In the genomic region with DNA sequence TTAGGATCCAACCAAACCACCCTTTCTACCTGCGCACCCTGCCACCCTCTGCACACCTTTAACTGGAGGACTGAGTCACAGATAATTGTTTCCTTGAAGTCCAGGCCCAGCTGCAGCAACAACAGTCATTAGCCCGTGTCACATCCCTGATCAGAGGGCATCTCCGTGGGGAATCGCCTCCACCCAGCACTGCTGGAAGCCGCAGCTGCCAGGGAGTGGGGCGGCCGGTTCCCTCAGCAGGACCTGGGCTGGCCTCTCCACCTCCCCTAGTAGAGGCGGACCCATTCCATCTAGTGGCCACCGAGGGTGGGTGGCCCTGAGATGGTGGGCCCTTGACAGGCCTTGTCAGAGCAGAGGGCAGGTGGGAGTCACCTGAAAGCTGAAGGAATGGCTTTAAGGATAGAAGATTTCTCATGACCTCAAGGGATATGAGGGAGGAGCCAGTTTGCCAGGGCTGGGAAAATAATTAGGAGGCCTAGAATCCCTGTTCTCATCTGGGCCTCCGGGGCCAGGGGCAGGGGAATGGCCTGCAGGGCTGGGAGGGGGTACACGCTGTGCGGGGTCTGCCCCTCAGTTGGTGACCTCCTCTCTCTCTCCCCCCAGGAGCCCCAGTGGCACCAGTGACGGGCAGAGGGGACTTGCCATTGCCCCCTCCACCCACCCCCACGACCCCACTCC, we compare ENCODE assay signal across 16 cellular contexts. TPM values are rescaled to one million over a fixed set of nuclear protein-coding genes. Genes with fewer than 3 reads are reported as not detected.
A peak's percentile ranks its signal among the peaks of the same experiment; 100 is the strongest.
DNase-seq lines count a peak whose midpoint lies in the region; ATAC-seq and TF ChIP-seq lines count a peak whose summit lies in the region.
"Had no signal": no experiment of that assay in that cellular context is flagged by ENCODE, and none has a peak within 500 bp of the region (broad histone marks: within the 10 kb centered on the region; RNA-seq: fewer than 3 reads in every experiment).

No MANE protein-coding gene starts in this region.

- no peaks in the 10 kb centered on the region for H3K9me3 ChIP-seq in upper lobe of left lung
- H3K9me3 ChIP-seq: thoracic aorta had no signal

- H3K27ac Mint-ChIP-seq in CD14-positive monocyte (peak overlapping the region in 4 of 7 donors; percentile 6 to 89 (median 29)), mesothelial cell of epicardium (peak overlapping the region; percentile 29)
- peak overlapping the region; percentile 63 for H3K27ac Mint-ChIP-seq in activated naive CD8-positive, alpha-beta T cell treated with anti-CD3 and anti-CD28 coated beads, Interleukin-2, amount 10 ng/mL, durations not matched to agents 7 days and 5 days

- H3K4me3 ChIP-seq in H7 (ENCODE audit: insufficient read depth, low read depth, low read length) (no peak overlapping the region), upper lobe of left lung (no peak overlapping the region)
- H3K4me3 ChIP-seq: lung, thoracic aorta had no signal

- H3K36me3 ChIP-seq in H7 (replicated peaks; ENCODE audit: control insufficient read depth, insufficient read depth, low read length) (peaks cover 26% of the 10 kb centered on the region), upper lobe of left lung (peaks cover 25 to 97% (median 60%) of the 10 kb centered on the region in 4 donors)

- POLR2A ChIA-PET in activated naive CD8-positive, alpha-beta T cell treated with anti-CD3 and anti-CD28 coated beads, Interleukin-2, amount 10 ng/mL, durations not matched to agents 7 days and 5 days (lab: Charles Lee) = no interaction called here

- no peak for TF ChIP-seq POLR2A in upper lobe of left lung (IDR thresholded peaks at IDR 0.05)

- H3K9me3 Mint-ChIP-seq in CD14-positive monocyte = no peaks in the 10 kb centered on the region
- no peaks in the 10 kb centered on the region for H3K9me3 Mint-ChIP-seq in activated naive CD8-positive, alpha-beta T cell treated with anti-CD3 and anti-CD28 coated beads, Interleukin-2, amount 10 ng/mL, durations not matched to agents 7 days and 5 days
- no peaks in the 10 kb centered on the region for H3K9me3 Mint-ChIP-seq in mesothelial cell of epicardium

- DNase-seq in CD14-positive monocyte (ENCODE audit: low spot score) = no peak
- peak; percentile 58 for DNase-seq in H7
- DNase-seq in activated naive CD8-positive, alpha-beta T cell treated with anti-CD3 and anti-CD28 coated beads, Interleukin-2, amount 10 ng/mL, durations not matched to agents 7 days and 5 days = no peak
- DNase-seq in mesothelial cell of epicardium (ENCODE audit: low spot score in 2 of 2, unreplicated experiment in 2 of 2) = no peak
- DNase-seq in NCI-H526 (lab: John Stamatoyannopoulos, UW) = no peak
- DNase-seq in upper lobe of left lung = no peak
- DNase-seq: activated gamma-delta T cell treated with Interleukin-2 at 50 U/mL for 16 hours; DMS53; effector CD4-positive, alpha-beta T cell; NCI-H1694; NCI-H446 treated with DMSO at 0.1 percent for 48 hours; retina had no signal

- H3K4me3 Mint-ChIP-seq in CD14-positive monocyte = no peak overlapping the region
- H3K4me3 Mint-ChIP-seq in activated naive CD8-positive, alpha-beta T cell treated with anti-CD3 and anti-CD28 coated beads, Interleukin-2, amount 10 ng/mL, durations not matched to agents 7 days and 5 days = no peak overlapping the region
- H3K4me3 Mint-ChIP-seq in mesothelial cell of epicardium = no peak overlapping the region

- WGBS in upper lobe of left lung, 2 donors = 82 to 88% methylated on average over 6 to 14 of the region's 14 CpGs

- no peak for ATAC-seq in activated naive CD8-positive, alpha-beta T cell treated with anti-CD3 and anti-CD28 coated beads, Interleukin-2, amount 10 ng/mL, durations not matched to agents 7 days and 5 days (ENCODE audit: low read depth)
- ATAC-seq in upper lobe of left lung (ENCODE audit: low FRiP score in 2 of 2) (no peak), GM21423 (IDR thresholded peaks at IDR 0.05; ENCODE audit: unreplicated experiment) (no peak), GM21528 (IDR thresholded peaks at IDR 0.05; ENCODE audit: low FRiP score, unreplicated experiment) (no peak)

- H3K36me3 Mint-ChIP-seq in CD14-positive monocyte (peaks cover 53 to 72% of the 10 kb centered on the region in 2 donors), mesothelial cell of epicardium (peaks cover 22% of the 10 kb centered on the region)
- H3K36me3 Mint-ChIP-seq in activated naive CD8-positive, alpha-beta T cell treated with anti-CD3 and anti-CD28 coated beads, Interleukin-2, amount 10 ng/mL, durations not matched to agents 7 days and 5 days = peaks cover 16% of the 10 kb centered on the region

- no peak for TF ChIP-seq CTCF in CD14-positive monocyte (IDR thresholded peaks at IDR 0.05)
- no peak for TF ChIP-seq CTCF in mesothelial cell of epicardium (IDR thresholded peaks at IDR 0.05; ENCODE audit: unreplicated experiment)
- no peak for TF ChIP-seq CTCF in upper lobe of left lung (IDR thresholded peaks at IDR 0.05)

- H3K27ac ChIP-seq in upper lobe of left lung = peak overlapping the region in 1 of 4 donors; percentile 0
- H3K27ac ChIP-seq: thoracic aorta had no signal

- no peak for TF ChIP-seq EP300 in upper lobe of left lung (IDR thresholded peaks at IDR 0.05)

- peaks cover 10 to 43% (median 17%) of the 10 kb centered on the region in 4 donors for H3K4me1 ChIP-seq in upper lobe of left lung

- intact Hi-C loops in CD14-positive monocyte (cut with micrococcal nuclease) = no loop called here

- H3K4me1 Mint-ChIP-seq in CD14-positive monocyte (peaks cover 27% of the 10 kb centered on the region), mesothelial cell of epicardium (no peaks in the 10 kb centered on the region)
- H3K4me1 Mint-ChIP-seq in activated naive CD8-positive, alpha-beta T cell treated with anti-CD3 and anti-CD28 coated beads, Interleukin-2, amount 10 ng/mL, durations not matched to agents 7 days and 5 days = peaks cover 14% of the 10 kb centered on the region

- H3K27me3 ChIP-seq in H7 (ENCODE audit: control insufficient read depth, insufficient read depth, low read length) (no peaks in the 10 kb centered on the region), upper lobe of left lung (no peaks in the 10 kb centered on the region)

- peaks cover 0 to 5% (median 3%) of the 10 kb centered on the region in 3 donors for H3K27me3 Mint-ChIP-seq in CD14-positive monocyte (ENCODE audit: low read depth in 3 of 3)
- no peaks in the 10 kb centered on the region for H3K27me3 Mint-ChIP-seq in activated naive CD8-positive, alpha-beta T cell treated with anti-CD3 and anti-CD28 coated beads, Interleukin-2, amount 10 ng/mL, durations not matched to agents 7 days and 5 days
- H3K27me3 Mint-ChIP-seq in mesothelial cell of epicardium (ENCODE audit: low read depth) = no peaks in the 10 kb centered on the region

RNA-seq across cellular contexts. Expression of a gene that starts 6.2 kb away (rescaled TPM):
- under 1 TPM in 1 of 2 donors, not detected in 1; 0.17 TPM for polyA plus RNA-seq in CD14-positive monocyte
- total RNA-seq in H7 (2014; rRNA removed; shearing (Covaris generic)) = 1.3 and 4.5 TPM in 2 replicates
- 10 to 100 TPM; 10.4 to 10.9 TPM for total RNA-seq in activated naive CD8-positive, alpha-beta T cell treated with anti-CD3 and anti-CD28 coated beads, Interleukin-2, amount 10 ng/mL, durations not matched to agents 7 days and 5 days
- total RNA-seq in mesothelial cell of epicardium = 4.0 to 4.9 TPM (median 4.5 TPM) in 3 replicates
- 1 to 10 TPM in 5 of 6 donors, under 1 TPM in 1; 0.91 to 8.4 (median 3.0) TPM for total RNA-seq in upper lobe of left lung

RNA-seq across cellular contexts. Expression of a gene that starts 8.3 kb away (rescaled TPM):
- polyA plus RNA-seq in CD14-positive monocyte = 1 to 10 TPM in 1 of 2 donors, under 1 TPM in 1; 0.46 to 3.0 TPM
- total RNA-seq in H7 (2014; rRNA removed; shearing (Covaris generic)) = 28.8 and 30.0 TPM in 2 replicates
- total RNA-seq in activated naive CD8-positive, alpha-beta T cell treated with anti-CD3 and anti-CD28 coated beads, Interleukin-2, amount 10 ng/mL, durations not matched to agents 7 days and 5 days = 10 to 100 TPM; 37.3 to 38.7 TPM
- 20.4 to 22.2 TPM (median 21.4 TPM) in 3 replicates for total RNA-seq in mesothelial cell of epicardium
- 10 to 100 TPM; 16.7 to 40.9 (median 23.2) TPM for total RNA-seq in upper lobe of left lung

RNA-seq across cellular contexts. Expression of a gene that starts 8.5 kb away (rescaled TPM):
- polyA plus RNA-seq in CD14-positive monocyte = 1 to 10 TPM; 3.8 to 4.8 TPM
- 16.4 and 19.9 TPM in 2 replicates for total RNA-seq in H7 (2014; rRNA removed; shearing (Covaris generic))
- 10 to 100 TPM; 17.9 to 20.5 TPM for total RNA-seq in activated naive CD8-positive, alpha-beta T cell treated with anti-CD3 and anti-CD28 coated beads, Interleukin-2, amount 10 ng/mL, durations not matched to agents 7 days and 5 days
- total RNA-seq in mesothelial cell of epicardium (11.8 to 14.1 TPM (median 12.8 TPM) in 3 replicates), upper lobe of left lung (10 to 100 TPM in 4 of 6 donors, 1 to 10 TPM in 2; 8.4 to 21.0 (median 11.4) TPM)

RNA-seq across cellular contexts. Expression of a gene that starts 12.1 kb away (rescaled TPM):
- 100 to 1,000 TPM in 1 of 2 donors, 10 to 100 TPM in 1; 91.2 to 113 TPM for polyA plus RNA-seq in CD14-positive monocyte
- 127 and 135 TPM in 2 replicates for total RNA-seq in H7 (2014; rRNA removed; shearing (Covaris generic))
- 10 to 100 TPM; 79.4 to 80.4 TPM for total RNA-seq in activated naive CD8-positive, alpha-beta T cell treated with anti-CD3 and anti-CD28 coated beads, Interleukin-2, amount 10 ng/mL, durations not matched to agents 7 days and 5 days
- total RNA-seq in mesothelial cell of epicardium = 48.6 to 53.7 TPM (median 49.5 TPM) in 3 replicates
- total RNA-seq in upper lobe of left lung = 100 to 1,000 TPM in 1 of 6 donors, 10 to 100 TPM in 5; 37.7 to 105 (median 61.4) TPM

RNA-seq across cellular contexts. Expression of a gene that starts 25.7 kb away (rescaled TPM):
- 10 to 100 TPM; 76.5 to 93.5 TPM for polyA plus RNA-seq in CD14-positive monocyte
- total RNA-seq in H7 (2014; rRNA removed; shearing (Covaris generic)) = 52.7 and 64.0 TPM in 2 replicates
- total RNA-seq in activated naive CD8-positive, alpha-beta T cell treated with anti-CD3 and anti-CD28 coated beads, Interleukin-2, amount 10 ng/mL, durations not matched to agents 7 days and 5 days = 10 to 100 TPM; 35.8 to 37.0 TPM
- total RNA-seq in mesothelial cell of epicardium (36.4 to 37.3 TPM (median 37.0 TPM) in 3 replicates), upper lobe of left lung (10 to 100 TPM; 23.2 to 64.4 (median 39.3) TPM)
